ENCODE assay signal across 8 cellular contexts in genomic region chr15:65869127-65869953, GRCh38. TPM values are rescaled to one million over a fixed set of nuclear protein-coding genes. Genes with fewer than 3 reads are reported as not detected.
DNase-seq lines count a peak whose midpoint lies in the region; ATAC-seq and TF ChIP-seq lines count a peak whose summit lies in the region.

Gene RAB11A, plus strand, starts transcription at chr15:65869491. Its CDS starts 95 bp downstream, at chr15:65869586.

- no peaks in the 10 kb centered on the region for H3K27me3 Mint-ChIP-seq in memory B cell

- ATAC-seq in memory B cell (ENCODE audit: low read depth): peak; percentile 90

- TF ChIP-seq CTCF in GM20000 (IDR thresholded peaks at IDR 0.05; ENCODE audit: extremely low read depth, missing control alignments): peak; percentile 25

- H3K36me3 Mint-ChIP-seq in memory B cell: no peaks in the 10 kb centered on the region

- H3K9me3 ChIP-seq in effector memory CD4-positive, alpha-beta T cell (ENCODE audit: control insufficient read depth, low read length): no peaks in the 10 kb centered on the region

- peak within 1 kb of the TSS; percentile 96 for H3K27ac Mint-ChIP-seq in memory B cell

- H3K27me3 ChIP-seq in effector memory CD4-positive, alpha-beta T cell (replicated peaks; ENCODE audit: control insufficient read depth, insufficient read depth, low read length, poor library complexity, severe bottlenecking): no peaks in the 10 kb centered on the region

- no peaks in the 10 kb centered on the region for H3K36me3 ChIP-seq in effector memory CD4-positive, alpha-beta T cell (ENCODE audit: control insufficient read depth, insufficient read depth, low read length)

- POLR2A ChIA-PET in activated CD8-positive, alpha-beta memory T cell treated with anti-CD3 and anti-CD28 coated beads for 36 hours (lab: Charles Lee): interaction anchor here (0.5 to 1.9 kb wide), 5 partner anchors 11 to 258 kb away, joined by 3 to 9 read pairs (median 5); partner anchors contain the start of genes DENND4A and INTS14

- H3K4me3 Mint-ChIP-seq in memory B cell: peak within 1 kb of the TSS; percentile 98

- DNase-seq in COR-L47 (lab: John Stamatoyannopoulos, UW) (peak; percentile 98), GM20000 (ENCODE audit: low spot score) (peak; percentile 91), HT-29 (ENCODE audit: low spot score) (peak; percentile 98), memory B cell (ENCODE audit: low spot score in 2 of 2) (peak; percentile 93 to 98)
- peak; percentile 97 for DNase-seq in NK-92 treated with Interleukin-12 subunit alpha and Interleukin-12 subunit beta, amount 100 ng/mL, for 24 hours (lab: John Stamatoyannopoulos, UW)
- peak; percentile 89 to 92 (median 91) for DNase-seq in effector memory CD4-positive, alpha-beta T cell
- peak; percentile 91 for DNase-seq in stimulated activated CD8-positive, alpha-beta memory T cell treated with anti-CD3 and anti-CD28 coated beads, Interleukin-12 subunit alpha, Interleukin-12 subunit beta, amount 100 ng/mL, for 24 hours (ENCODE audit: extremely low read depth)

- peak within 1 kb of the TSS; percentile 94 for H3K27ac ChIP-seq in effector memory CD4-positive, alpha-beta T cell (ENCODE audit: insufficient read depth, low read length, poor library complexity, severe bottlenecking)

- H3K4me3 ChIP-seq in effector memory CD4-positive, alpha-beta T cell (ENCODE audit: insufficient read depth, low read depth, low read length, poor library complexity, severe bottlenecking): peak within 1 kb of the TSS; percentile 91

- no peaks in the 10 kb centered on the region for H3K4me1 ChIP-seq in effector memory CD4-positive, alpha-beta T cell (ENCODE audit: control insufficient read depth, insufficient read depth, low read length, poor library complexity, severe bottlenecking)

- CTCF ChIA-PET in activated CD8-positive, alpha-beta memory T cell treated with anti-CD3 and anti-CD28 coated beads for 36 hours (lab: Charles Lee): interaction anchor here (0.7 to 3.2 kb wide), 9 partner anchors 9 to 75 kb away, joined by 3 to 14 read pairs (median 3); no protein-coding TSS in a partner anchor

- H3K9me3 Mint-ChIP-seq in memory B cell: no peaks in the 10 kb centered on the region

- H3K4me1 Mint-ChIP-seq in memory B cell: peaks cover 19% of the 10 kb centered on the region

RNA-seq across cellular contexts. Expression of gene RAB11A, which starts in this region (rescaled TPM):
- 233 and 329 TPM in 2 replicates for total RNA-seq in HT-29 (2014; rRNA removed; shearing (Covaris generic))
- total RNA-seq in activated CD8-positive, alpha-beta memory T cell treated with anti-CD3 and anti-CD28 coated beads for 36 hours: 100 to 1,000 TPM; 139 to 143 TPM

Comparison
In these comparisons a context has a peak if more than half of its experiments do, and no peak if none do; other contexts are left out.
1. Peak in every context shown above with its lines: DNase-seq, ATAC-seq, H3K4me3 ChIP-seq and H3K27ac ChIP-seq.